In genomic region chr16:10944249-10945064, GRCh38 we compare ENCODE assay signal across 8 cellular contexts. TPM values are rescaled to one million over a fixed set of nuclear protein-coding genes. Genes with fewer than 3 reads are reported as not detected.
DNase-seq lines count a peak whose midpoint lies in the region; ATAC-seq and TF ChIP-seq lines count a peak whose summit lies in the region.

TSS of gene CLEC16A (plus strand) at chr16:10944564. CDS start at chr16:10944718, 154 bp downstream.

- peak within 1 kb of the TSS; percentile 86 for H3K9ac ChIP-seq in smooth muscle cell (ENCODE audit: low read depth)

- no peak for TF ChIP-seq CTCF in AG09309 (IDR thresholded peaks at IDR 0.05; ENCODE audit: control insufficient read depth, insufficient read depth, low read depth, low read length, missing control alignments)
- TF ChIP-seq CTCF in WTC11 (IDR thresholded peaks at IDR 0.05): no peak
- no peak for TF ChIP-seq CTCF in smooth muscle cell (IDR thresholded peaks at IDR 0.05; ENCODE audit: borderline replicate concordance, insufficient read depth, poor library complexity, severe bottlenecking)

- peak within 1 kb of the TSS; percentile 94 for H2AFZ ChIP-seq in smooth muscle cell (ENCODE audit: low read depth)

- H3K27me3 ChIP-seq in smooth muscle cell (ENCODE audit: low read depth): no peaks in the 10 kb centered on the region

- H3K27ac ChIP-seq in caudate nucleus (ENCODE audit: low read depth, low read length) (no peak within 1 kb of the TSS), smooth muscle cell (ENCODE audit: low read depth) (peak within 1 kb of the TSS; percentile 25)

- POLR2A ChIA-PET in WTC11 (lab: Charles Lee): no interaction called here

- H3K4me2 ChIP-seq in smooth muscle cell: peak within 1 kb of the TSS; percentile 90

- ATAC-seq in GM19023 (IDR thresholded peaks at IDR 0.05; ENCODE audit: unreplicated experiment) (peak; percentile 63), HG03196 (IDR thresholded peaks at IDR 0.05; ENCODE audit: unreplicated experiment) (peak; percentile 60), WTC11 (peak; percentile 83)

- H3K4me3 ChIP-seq in AG09309 (ENCODE audit: control insufficient read depth, low read depth, low read length) (peak within 1 kb of the TSS; percentile 95), smooth muscle cell (peak within 1 kb of the TSS; percentile 96)

- peak within 1 kb of the TSS; percentile 83 for H3K4me3 Mint-ChIP-seq in WTC11

- H3K27me3 Mint-ChIP-seq in WTC11 (ENCODE audit: low read depth): peaks cover 3% of the 10 kb centered on the region; the same call in 1 of the 2 replicates

- H3K4me1 Mint-ChIP-seq in WTC11: peaks cover 60% of the 10 kb centered on the region

- WGBS in smooth muscle cell (ENCODE audit: low lambda C conversion rate): 1% methylated on average over 65 of the region's 86 CpGs

- H3K36me3 ChIP-seq in smooth muscle cell (ENCODE audit: low read depth): no peaks in the 10 kb centered on the region

- no peak within 1 kb of the TSS for H3K27ac Mint-ChIP-seq in WTC11

- H3F3A ChIP-seq in smooth muscle cell (ENCODE audit: low read depth): peaks cover 8% of the 10 kb centered on the region

- DNase-seq in AG09309 (ENCODE audit: low read depth) (peak; percentile 80), NCI-H345 (lab: John Stamatoyannopoulos, UW) (peak; percentile 98), WTC11 (ENCODE audit: low spot score) (peak; percentile 98), caudate nucleus (lab: John Stamatoyannopoulos, UW) (peak; percentile 67 to 99 (median 97)), iPS-NIHi7 (ENCODE audit: extremely low spot score) (peak; percentile 93), smooth muscle cell (lab: John Stamatoyannopoulos, UW; ENCODE audit: unreplicated experiment) (peak; percentile 82)

- peaks cover 59% of the 10 kb centered on the region for H3K79me2 ChIP-seq in smooth muscle cell (ENCODE audit: low read depth)

- H3K36me3 Mint-ChIP-seq in WTC11: peaks cover 3% of the 10 kb centered on the region; the same call in 1 of the 2 replicates

- H3K9me3 ChIP-seq in smooth muscle cell (replicated peaks; ENCODE audit: low read depth): no peaks in the 10 kb centered on the region

- no peaks in the 10 kb centered on the region for H3K9me3 Mint-ChIP-seq in WTC11

- CTCF ChIA-PET in WTC11 (lab: Charles Lee): interaction anchor here (0.6 to 2.0 kb wide), 4 partner anchors 10 to 441 kb away, joined by 3 to 8 read pairs (median 5); no protein-coding TSS in a partner anchor

- H4K20me1 ChIP-seq in smooth muscle cell (ENCODE audit: low read depth): peaks cover 52% of the 10 kb centered on the region

- peaks cover 39% of the 10 kb centered on the region for H3K4me1 ChIP-seq in smooth muscle cell (ENCODE audit: low read depth)

TF ChIP-seq in WTC11, 78 proteins besides CTCF, POLR2A, EP300 and RAD21 (continues in another document):
- no peak for TF ChIP-seq ZNF532 (CRISPR knock-in tag; IDR thresholded peaks at IDR 0.05; ENCODE audit: borderline replicate concordance)
- peak; percentile 95 for TF ChIP-seq E2F5 (CRISPR knock-in tag; IDR thresholded peaks at IDR 0.05)
- no peak; the same call in 1 of the 2 replicates for TF ChIP-seq ESRRA (CRISPR knock-in tag; IDR thresholded peaks at IDR 0.05; ENCODE audit: borderline replicate concordance)
- TF ChIP-seq RELA (CRISPR knock-in tag; IDR thresholded peaks at IDR 0.05; ENCODE audit: borderline replicate concordance): 0 out of 2 replicates have a peak, but pooled peaks have one; percentile 41
- TF ChIP-seq ARID4B (CRISPR knock-in tag; IDR thresholded peaks at IDR 0.05; ENCODE audit: borderline replicate concordance): no peak; the same call in 1 of the 2 replicates
- no peak for TF ChIP-seq CREB1 (CRISPR knock-in tag; IDR thresholded peaks at IDR 0.05)
- TF ChIP-seq TP53 (CRISPR knock-in tag; IDR thresholded peaks at IDR 0.05): no peak
- no peak for TF ChIP-seq ZNF425 (CRISPR knock-in tag; conservative IDR thresholded peaks at IDR 0.05)

RNA-seq across cellular contexts. Expression of gene CLEC16A, which starts in this region (rescaled TPM):
- 14.4 to 16.0 TPM (median 15.4 TPM) in 3 replicates for total RNA-seq in WTC11 (2021)
- total RNA-seq in smooth muscle cell: 16.2 and 17.0 TPM in 2 replicates
- polyA plus RNA-seq in smooth muscle cell: 12.6 and 17.7 TPM in 2 replicates
